Comparison of ENCODE assay signal across 18 cellular contexts in the genomic region with DNA sequence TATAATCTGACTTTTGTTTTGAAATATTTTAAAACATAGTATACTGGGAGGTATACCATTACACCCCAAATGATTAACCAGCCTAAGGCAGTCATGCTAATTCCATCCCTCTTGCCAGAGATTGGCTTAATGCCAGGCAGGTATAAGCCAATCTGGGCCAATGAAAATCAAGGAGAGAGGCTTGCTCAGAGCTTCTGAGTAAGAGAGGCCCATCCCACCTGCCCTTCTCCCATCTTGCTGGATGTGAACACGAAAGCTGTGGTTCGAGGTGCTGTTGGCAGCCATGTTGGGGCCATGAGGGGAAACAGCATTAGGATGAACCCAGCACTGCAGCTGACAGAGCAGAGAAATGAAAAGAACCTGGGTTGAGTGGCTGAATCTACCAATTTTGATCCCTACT.
"Had no signal": no experiment of that assay in that cellular context is flagged by ENCODE, and none has a peak within 500 bp of the region (broad histone marks: within the 10 kb centered on the region; RNA-seq: fewer than 3 reads in every experiment).

No MANE protein-coding gene starts in this region.

- H3K4me1 ChIP-seq: ascending aorta, left lung, pancreas, stomach had no signal

- DNase-seq: activated CD4-positive, alpha-beta memory T cell treated with anti-CD3 and anti-CD28 coated beads, Interleukin-2, amount 10 ng/mL, durations not matched to agents 7 days and 5 days; activated effector memory CD4-positive, alpha-beta T cell treated with Interleukin-2 at 50 U/mL for 16 hours; activated T-cell treated with anti-CD3 and anti-CD28 coated beads, Interleukin-2, amount 50 U/mL, for 24 hours; cerebellar nuclear complex; effector memory CD4-positive, alpha-beta T cell; left lung; pancreas; stimulated activated CD4-positive, alpha-beta T cell treated with anti-CD3 and anti-CD28 coated beads, Interleukin-4, amount 100 ng/mL, for 1 hour; stomach; trophoblast cell had no signal

- H3K27me3 ChIP-seq: ascending aorta, left lung, pancreas, stomach had no signal

- H3K4me3 ChIP-seq: ascending aorta, hepatocyte, left lung, pancreas, smooth muscle cell, stomach had no signal

- H2AFZ ChIP-seq: hepatocyte had no signal

- H3K9me3 ChIP-seq: ascending aorta, left lung, pancreas, stomach had no signal

- ATAC-seq: left lung; pancreas; sciatic nerve; stimulated activated effector memory CD8-positive, alpha-beta T cell treated with anti-CD3 and anti-CD28 coated beads, Interleukin-12 subunit alpha, Interleukin-12 subunit beta, amount 100 ng/mL, for 72 hours had no signal

- H3K79me2 ChIP-seq: hepatocyte had no signal

- H3K9me3 Mint-ChIP-seq: activated CD4-positive, alpha-beta memory T cell treated with anti-CD3 and anti-CD28 coated beads, Interleukin-2, amount 10 ng/mL, durations not matched to agents 7 days and 5 days; activated naive CD4-positive, alpha-beta T cell treated with anti-CD3 and anti-CD28 coated beads, Interleukin-2, amount 50 U/mL, for 24 hours; activated T-cell treated with anti-CD3 and anti-CD28 coated beads, Interleukin-2, amount 50 U/mL, for 24 hours; neural crest cell; stimulated activated effector memory CD8-positive, alpha-beta T cell treated with anti-CD3 and anti-CD28 coated beads, Interleukin-12 subunit alpha, Interleukin-12 subunit beta, amount 100 ng/mL, for 72 hours had no signal

- H3K36me3 ChIP-seq: ascending aorta, left lung, pancreas, stomach had no signal

- H3K4me1 Mint-ChIP-seq: activated CD4-positive, alpha-beta memory T cell treated with anti-CD3 and anti-CD28 coated beads, Interleukin-2, amount 10 ng/mL, durations not matched to agents 7 days and 5 days; activated naive CD4-positive, alpha-beta T cell treated with anti-CD3 and anti-CD28 coated beads, Interleukin-2, amount 50 U/mL, for 24 hours; stimulated activated effector memory CD8-positive, alpha-beta T cell treated with anti-CD3 and anti-CD28 coated beads, Interleukin-12 subunit alpha, Interleukin-12 subunit beta, amount 100 ng/mL, for 72 hours had no signal

- H3K27ac Mint-ChIP-seq: activated CD4-positive, alpha-beta memory T cell treated with anti-CD3 and anti-CD28 coated beads, Interleukin-2, amount 10 ng/mL, durations not matched to agents 7 days and 5 days; activated naive CD4-positive, alpha-beta T cell treated with anti-CD3 and anti-CD28 coated beads, Interleukin-2, amount 50 U/mL, for 24 hours; activated T-cell treated with anti-CD3 and anti-CD28 coated beads, Interleukin-2, amount 50 U/mL, for 24 hours; dendritic cell treated with granulocyte-macrophage colony-stimulating factor and Interleukin-4, amounts not matched to agents 40 ng/mL and 50 ng/mL, for 4 days; stimulated activated effector memory CD8-positive, alpha-beta T cell treated with anti-CD3 and anti-CD28 coated beads, Interleukin-12 subunit alpha, Interleukin-12 subunit beta, amount 100 ng/mL, for 72 hours had no signal

- H3K27me3 Mint-ChIP-seq: activated T-cell treated with anti-CD3 and anti-CD28 coated beads, Interleukin-2, amount 50 U/mL, for 24 hours had no signal

- H3K4me3 Mint-ChIP-seq: activated CD4-positive, alpha-beta memory T cell treated with anti-CD3 and anti-CD28 coated beads, Interleukin-2, amount 10 ng/mL, durations not matched to agents 7 days and 5 days; activated naive CD4-positive, alpha-beta T cell treated with anti-CD3 and anti-CD28 coated beads, Interleukin-2, amount 50 U/mL, for 24 hours; activated T-cell treated with anti-CD3 and anti-CD28 coated beads, Interleukin-2, amount 50 U/mL, for 24 hours; dendritic cell treated with granulocyte-macrophage colony-stimulating factor and Interleukin-4, amounts not matched to agents 40 ng/mL and 50 ng/mL, for 4 days; neural crest cell; stimulated activated effector memory CD8-positive, alpha-beta T cell treated with anti-CD3 and anti-CD28 coated beads, Interleukin-12 subunit alpha, Interleukin-12 subunit beta, amount 100 ng/mL, for 72 hours had no signal

- H3K4me2 ChIP-seq: hepatocyte, smooth muscle cell had no signal

- H3K36me3 Mint-ChIP-seq: activated naive CD4-positive, alpha-beta T cell treated with anti-CD3 and anti-CD28 coated beads, Interleukin-2, amount 50 U/mL, for 24 hours; stimulated activated effector memory CD8-positive, alpha-beta T cell treated with anti-CD3 and anti-CD28 coated beads, Interleukin-12 subunit alpha, Interleukin-12 subunit beta, amount 100 ng/mL, for 72 hours had no signal
